Comparison of ENCODE assay signal across 18 cellular contexts in the genomic region with DNA sequence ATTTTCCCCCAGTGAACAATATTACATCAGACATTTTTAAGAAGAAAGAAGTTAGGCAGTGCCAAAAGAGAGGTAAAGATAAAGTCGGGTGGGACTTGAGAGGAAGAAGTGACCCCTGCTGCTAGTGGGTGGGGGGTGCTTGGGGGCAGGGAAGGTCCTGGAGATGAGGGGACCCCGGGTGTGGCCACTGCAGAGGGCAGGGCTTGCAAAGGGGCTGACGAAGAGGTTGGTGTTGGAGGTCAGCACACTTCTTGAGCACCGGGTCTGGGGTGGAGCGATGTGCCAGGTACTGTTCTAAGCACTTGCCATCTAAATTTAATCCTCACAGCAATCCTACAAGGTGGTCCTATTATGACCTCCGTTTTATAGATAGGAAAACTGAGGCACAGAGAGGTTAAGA.
"Had no signal": no experiment of that assay in that cellular context is flagged by ENCODE, and none has a peak within 500 bp of the region (broad histone marks: within the 10 kb centered on the region; RNA-seq: fewer than 3 reads in every experiment).

No MANE protein-coding gene starts in this region.

- H3K4me1 Mint-ChIP-seq: activated CD8-positive, alpha-beta memory T cell treated with anti-CD3 and anti-CD28 coated beads, Interleukin-2, amount 10 ng/mL, durations not matched to agents 7 days and 5 days; naive thymus-derived CD8-positive, alpha-beta T cell; stimulated activated effector memory CD8-positive, alpha-beta T cell treated with anti-CD3 and anti-CD28 coated beads, Interleukin-12 subunit alpha, Interleukin-12 subunit beta, amount 100 ng/mL, for 72 hours had no signal

- H3K27ac ChIP-seq: foreskin keratinocyte, prostate gland, SK-N-MC, tibial nerve had no signal

- H3K27me3 ChIP-seq: foreskin keratinocyte, tibial nerve had no signal

- H3K27me3 Mint-ChIP-seq: activated naive CD8-positive, alpha-beta T cell; activated T-cell treated with anti-CD3 and anti-CD28 coated beads, Interleukin-2, amount 50 U/mL, for 24 hours; naive thymus-derived CD8-positive, alpha-beta T cell had no signal

- H3K4me1 ChIP-seq: foreskin keratinocyte, prostate gland, tibial nerve had no signal

- H3K36me3 ChIP-seq: prostate gland had no signal

- DNase-seq: activated gamma-delta T cell; amniotic stem cell; caudate nucleus; effector CD4-positive, alpha-beta T cell; foreskin keratinocyte; mammary epithelial cell; mucosa of descending colon; nucleus accumbens; right cardiac atrium; Right ventricle myocardium superior had no signal

- H3K4me3 Mint-ChIP-seq: activated CD8-positive, alpha-beta memory T cell treated with anti-CD3 and anti-CD28 coated beads, Interleukin-2, amount 10 ng/mL, durations not matched to agents 7 days and 5 days; activated naive CD8-positive, alpha-beta T cell; activated T-cell treated with anti-CD3 and anti-CD28 coated beads, Interleukin-2, amount 50 U/mL, for 24 hours; naive thymus-derived CD8-positive, alpha-beta T cell; stimulated activated effector memory CD8-positive, alpha-beta T cell treated with anti-CD3 and anti-CD28 coated beads, Interleukin-12 subunit alpha, Interleukin-12 subunit beta, amount 100 ng/mL, for 72 hours had no signal

- H3K9me3 ChIP-seq: mucosa of descending colon, prostate gland had no signal

- H3K4me3 ChIP-seq: mucosa of descending colon, prostate gland, SK-N-MC, tibial nerve had no signal

- H3K36me3 Mint-ChIP-seq: activated CD8-positive, alpha-beta memory T cell treated with anti-CD3 and anti-CD28 coated beads, Interleukin-2, amount 10 ng/mL, durations not matched to agents 7 days and 5 days; stimulated activated effector memory CD8-positive, alpha-beta T cell treated with anti-CD3 and anti-CD28 coated beads, Interleukin-12 subunit alpha, Interleukin-12 subunit beta, amount 100 ng/mL, for 72 hours had no signal

- H3K27ac Mint-ChIP-seq: activated CD8-positive, alpha-beta memory T cell treated with anti-CD3 and anti-CD28 coated beads, Interleukin-2, amount 10 ng/mL, durations not matched to agents 7 days and 5 days; activated naive CD8-positive, alpha-beta T cell; activated T-cell treated with anti-CD3 and anti-CD28 coated beads, Interleukin-2, amount 50 U/mL, for 24 hours; naive thymus-derived CD8-positive, alpha-beta T cell; stimulated activated effector memory CD8-positive, alpha-beta T cell treated with anti-CD3 and anti-CD28 coated beads, Interleukin-12 subunit alpha, Interleukin-12 subunit beta, amount 100 ng/mL, for 72 hours had no signal
